ENCODE assay signal across 20 cellular contexts in the genomic region with DNA sequence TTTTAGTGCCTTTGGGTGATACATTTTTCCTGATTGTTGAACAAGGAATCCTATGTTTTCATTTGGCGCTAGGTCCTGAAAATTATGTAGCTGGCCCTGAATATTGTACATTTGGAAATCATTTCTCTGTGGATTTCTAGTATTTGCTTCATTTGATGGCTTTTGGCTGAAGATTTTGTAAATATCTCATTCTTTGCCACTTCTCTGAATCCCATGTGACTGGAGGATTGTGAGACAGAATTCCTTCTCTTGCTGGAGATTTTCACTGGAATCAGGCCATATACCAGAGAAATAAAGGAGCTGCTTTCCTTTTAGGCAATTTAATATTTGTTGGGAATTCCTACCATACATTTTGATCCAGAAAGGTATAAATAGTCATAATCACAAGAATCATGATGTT. TPM values are rescaled to one million over a fixed set of nuclear protein-coding genes. Genes with fewer than 3 reads are reported as not detected.
A peak's percentile ranks its signal among the peaks of the same experiment; 100 is the strongest.
DNase-seq lines count a peak whose midpoint lies in the region; TF ChIP-seq lines count a peak whose summit lies in the region.
"Had no signal": no experiment of that assay in that cellular context is flagged by ENCODE, and none has a peak within 500 bp of the region (broad histone marks: within the 10 kb centered on the region; RNA-seq: fewer than 3 reads in every experiment).

No MANE protein-coding gene starts in this region.

- peak overlapping the region; percentile 75 for H3K9ac ChIP-seq in adipocyte (ENCODE audit: low read length)
- H3K9ac ChIP-seq: GM23248 had no signal

- no peaks in the 10 kb centered on the region for H3K36me3 ChIP-seq in adipocyte (ENCODE audit: control insufficient read depth, insufficient read depth, low read length, severe bottlenecking)
- H3K36me3 ChIP-seq: MG63 had no signal

- no peak overlapping the region for H3K4me3 Mint-ChIP-seq in Calu3 (ENCODE audit: low read depth, unreplicated experiment)
- H3K4me3 Mint-ChIP-seq: CD8-positive, alpha-beta memory T cell; H9 had no signal

- intact Hi-C loops in Calu3 (cut with micrococcal nuclease; ENCODE audit: unreplicated experiment) = loop anchor here (1.0 to 2.0 kb wide), 4 partner anchors 66 to 898 kb away; no protein-coding TSS in a partner anchor

- CTCF ChIA-PET in Calu3 (lab: Charles Lee) = interaction anchor here (0.6 to 6.3 kb wide), 20 partner anchors 9 to 898 kb away, joined by 3 to 76 read pairs (median 4); partner anchors contain the start of gene KRT27

- no peak overlapping the region for H3K27ac Mint-ChIP-seq in Calu3 (ENCODE audit: unreplicated experiment)
- H3K27ac Mint-ChIP-seq: CD8-positive, alpha-beta memory T cell; H9 had no signal

- no peaks in the 10 kb centered on the region for H3K9me3 Mint-ChIP-seq in Calu3 (ENCODE audit: low read depth, unreplicated experiment)
- H3K9me3 Mint-ChIP-seq: CD8-positive, alpha-beta memory T cell; H9 had no signal

- H3K4me1 ChIP-seq in adipocyte (ENCODE audit: control insufficient read depth, insufficient read depth, low read length) = peaks cover 23% of the 10 kb centered on the region

- peaks cover 16% of the 10 kb centered on the region for H3K27me3 ChIP-seq in adipocyte (replicated peaks; ENCODE audit: control insufficient read depth, insufficient read depth, low read length)
- H3K27me3 ChIP-seq: MG63 had no signal

- no TSS peak for BruUV-seq in Calu3 (replicated peaks; lab: Mats Ljungman, UMichigan)

- no peaks in the 10 kb centered on the region for H3K4me1 Mint-ChIP-seq in Calu3 (ENCODE audit: low read depth, unreplicated experiment)
- H3K4me1 Mint-ChIP-seq: CD8-positive, alpha-beta memory T cell; H9 had no signal

- no peak for TF ChIP-seq CTCF in fibroblast of the aortic adventitia (IDR thresholded peaks at IDR 0.05; ENCODE audit: insufficient read depth, low read length)
- no peak for TF ChIP-seq CTCF in Calu3 (IDR thresholded peaks at IDR 0.05; ENCODE audit: unreplicated experiment)

- peaks cover 33% of the 10 kb centered on the region for H3K27me3 Mint-ChIP-seq in Calu3 (ENCODE audit: unreplicated experiment)

- H3K4me3 ChIP-seq in adipocyte (ENCODE audit: low read length) (peak overlapping the region; percentile 53), fibroblast of the aortic adventitia (ENCODE audit: low read depth, low read length) (no peak overlapping the region)
- H3K4me3 ChIP-seq: GM12878, GM23248, MG63, PC-9 had no signal

- DNase-seq in GM04504 (ENCODE audit: low read depth) (peak; percentile 24), adipocyte (ENCODE audit: low read depth) (peak; percentile 43), fibroblast of the aortic adventitia (ENCODE audit: low read depth) (peak; percentile 52), stromal cell of bone marrow (ENCODE audit: low read depth) (peak; percentile 29), Calu3 (no peak), SIG-M5 treated with dmso at 0.1 percent for 504 hours (lab: John Stamatoyannopoulos, UW; ENCODE audit: unreplicated experiment) (no peak)
- DNase-seq in stimulated activated CD4-positive, alpha-beta T cell treated with anti-CD3 and anti-CD28 coated beads, Interleukin-12 subunit alpha, Interleukin-12 subunit beta, amount 100 ng/mL, for 4 hours = no peak
- DNase-seq in activated T-cell treated with anti-CD3 and anti-CD28 coated beads, Interleukin-2, amount 50 U/mL, for 48 hours = no peak
- DNase-seq: CD8-positive, alpha-beta memory T cell; GF-D8; H9; MG63; NCI-H1417 treated with DMSO at 0.1 percent for 48 hours; NCI-H187; NCI-H446 treated with DMSO at 0.1 percent for 48 hours; PC-9; RPMI8226; SIG-M5 had no signal

- H3K9me3 ChIP-seq in adipocyte (ENCODE audit: control insufficient read depth, low read length) = no peaks in the 10 kb centered on the region
- H3K9me3 ChIP-seq: MG63 had no signal

- no peaks in the 10 kb centered on the region for H3K36me3 Mint-ChIP-seq in Calu3 (ENCODE audit: insufficient read depth, unreplicated experiment)
- H3K36me3 Mint-ChIP-seq: CD8-positive, alpha-beta memory T cell had no signal

RNA-seq across cellular contexts. Expression of gene KRT28, which starts 8.6 kb away (rescaled TPM):
- total RNA-seq in fibroblast of the aortic adventitia (ENCODE audit: low replicate concordance) (not detected in 2 replicates), Calu3 (2022) (not detected in 2 replicates)
- total RNA-seq: CD8-positive, alpha-beta memory T cell; GM12878; GM23248; H9; PC-9 had no signal

RNA-seq across cellular contexts. Expression of gene KRT27, which starts 8.8 kb away (rescaled TPM):
- total RNA-seq in fibroblast of the aortic adventitia (ENCODE audit: low replicate concordance) = not detected in 2 replicates
- total RNA-seq in Calu3 (2022) = not detected in 2 replicates
- total RNA-seq: CD8-positive, alpha-beta memory T cell; GM12878; GM23248; H9; PC-9 had no signal

RNA-seq across cellular contexts. Expression of gene KRT26, which starts 19.1 kb away (rescaled TPM):
- not detected in 2 replicates for total RNA-seq in fibroblast of the aortic adventitia (ENCODE audit: low replicate concordance)
- total RNA-seq in Calu3 (2022) = not detected in 2 replicates
- total RNA-seq: CD8-positive, alpha-beta memory T cell; GM12878; GM23248; H9; PC-9 had no signal

RNA-seq across cellular contexts. Expression of gene KRT10, which starts 31.3 kb away (rescaled TPM):
- total RNA-seq in fibroblast of the aortic adventitia (ENCODE audit: low replicate concordance) = 12.2 TPM in 1 of 2 replicates, not detected in the other
- total RNA-seq in Calu3 (2022) = 171 and 188 TPM in 2 replicates

RNA-seq across cellular contexts. Expression of gene KRT25, which starts 36.0 kb away (rescaled TPM):
- total RNA-seq in fibroblast of the aortic adventitia (ENCODE audit: low replicate concordance) = not detected in 2 replicates
- total RNA-seq in Calu3 (2022) = not detected in 2 replicates
- total RNA-seq: CD8-positive, alpha-beta memory T cell; GM12878; GM23248; H9; PC-9 had no signal

Comparison
In these comparisons a context has a peak if more than half of its experiments do, and no peak if none do; other contexts are left out.
1. DNase-seq: peak in GM04504 (single experiment), adipocyte (single experiment), fibroblast of the aortic adventitia (single experiment) and stromal cell of bone marrow (single experiment); none in Calu3 (single experiment), SIG-M5 treated with dmso at 0.1 percent for 504 hours (single experiment), stimulated activated CD4-positive, alpha-beta T cell treated with anti-CD3 and anti-CD28 coated beads, Interleukin-12 subunit alpha, Interleukin-12 subunit beta, amount 100 ng/mL, for 4 hours (single experiment) and activated T-cell treated with anti-CD3 and anti-CD28 coated beads, Interleukin-2, amount 50 U/mL, for 48 hours (0 of 2).